ENCODE assay signal across 14 cellular contexts in the genomic region with DNA sequence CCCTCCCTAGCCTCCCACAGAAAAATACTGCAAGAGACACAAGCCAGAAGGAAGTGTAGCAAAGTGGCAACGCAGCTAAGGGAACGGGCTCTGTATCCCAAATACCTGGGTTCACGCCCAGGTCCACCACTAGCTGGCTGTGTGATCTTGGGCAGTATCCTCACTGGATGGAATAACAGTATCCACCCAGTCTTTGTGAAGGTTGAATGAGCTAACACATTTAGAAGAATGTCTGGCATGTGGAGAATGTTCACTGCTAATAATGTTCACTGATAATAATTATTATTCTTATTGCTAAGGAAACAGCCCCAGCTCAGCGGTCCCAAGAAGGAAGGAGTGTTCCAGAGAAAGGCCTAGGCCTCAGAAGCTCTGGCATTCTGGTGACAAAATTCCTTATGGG.
DNase-seq lines count a peak whose midpoint lies in the region; ATAC-seq and TF ChIP-seq lines count a peak whose summit lies in the region.
"Had no signal": no experiment of that assay in that cellular context is flagged by ENCODE, and none has a peak within 500 bp of the region (broad histone marks: within the 10 kb centered on the region; RNA-seq: fewer than 3 reads in every experiment).

No MANE protein-coding gene starts in this region.

- peaks cover 24% of the 10 kb centered on the region for H3K4me1 Mint-ChIP-seq in mesothelial cell of epicardium

- no peaks in the 10 kb centered on the region for H3K4me1 ChIP-seq in OCI-LY7 (ENCODE audit: insufficient read depth, low read length, poor library complexity, severe bottlenecking)

- H3K36me3 Mint-ChIP-seq in mesothelial cell of epicardium: no peaks in the 10 kb centered on the region
- H3K36me3 Mint-ChIP-seq: naive thymus-derived CD8-positive, alpha-beta T cell; WTC11 had no signal

- no peaks in the 10 kb centered on the region for H3K79me2 ChIP-seq in OCI-LY7 (ENCODE audit: insufficient read depth, low read depth, low read length)

- H4K20me1 ChIP-seq in OCI-LY7 (ENCODE audit: insufficient read depth, low read length): no peaks in the 10 kb centered on the region

- H3K9me3 ChIP-seq in OCI-LY7 (ENCODE audit: low read length): no peaks in the 10 kb centered on the region

- no peak overlapping the region for H2AFZ ChIP-seq in OCI-LY7 (ENCODE audit: low read length)
- H2AFZ ChIP-seq: GM23248 had no signal

- CTCF ChIA-PET in OCI-LY7 (lab: Charles Lee; ENCODE audit: unreplicated experiment): no interaction called here

- H3K9me3 Mint-ChIP-seq in mesothelial cell of epicardium: no peaks in the 10 kb centered on the region
- H3K9me3 Mint-ChIP-seq: activated naive CD8-positive, alpha-beta T cell treated with anti-CD3 and anti-CD28 coated beads, Interleukin-2, amount 50 U/mL, for 24 hours; naive thymus-derived CD8-positive, alpha-beta T cell; WTC11 had no signal

- H3K27ac Mint-ChIP-seq in mesothelial cell of epicardium: peak overlapping the region; percentile 43
- H3K27ac Mint-ChIP-seq: activated naive CD8-positive, alpha-beta T cell treated with anti-CD3 and anti-CD28 coated beads, Interleukin-2, amount 50 U/mL, for 24 hours; naive thymus-derived CD8-positive, alpha-beta T cell; WTC11 had no signal

- H3K27ac ChIP-seq in OCI-LY7 (ENCODE audit: low read depth, low read length, poor library complexity, severe bottlenecking): no peak overlapping the region
- H3K27ac ChIP-seq: GM23248 had no signal

- intact Hi-C loops in OCI-LY7 (cut with micrococcal nuclease; ENCODE audit: unreplicated experiment): no loop called here

- TF ChIP-seq CTCF in AG10803 (conservative IDR thresholded peaks at IDR 0.05; ENCODE audit: low read length): no peak
- no peak for TF ChIP-seq CTCF in mesothelial cell of epicardium (IDR thresholded peaks at IDR 0.05; ENCODE audit: unreplicated experiment)
- no peak for TF ChIP-seq CTCF in OCI-LY7 (conservative IDR thresholded peaks at IDR 0.05; ENCODE audit: low read length)

- H3K4me3 ChIP-seq in AG10803 (ENCODE audit: low read length): no peak overlapping the region
- no peak overlapping the region for H3K4me3 ChIP-seq in OCI-LY7 (ENCODE audit: low read depth, low read length, poor library complexity, severe bottlenecking)
- H3K4me3 ChIP-seq: GM23248 had no signal

- H3K36me3 ChIP-seq in OCI-LY7 (ENCODE audit: insufficient read depth, low read length): no peaks in the 10 kb centered on the region

- DNase-seq in AG10803 (ENCODE audit: low read depth) (peak; percentile 49), amniotic epithelial cell (ENCODE audit: low read depth) (peak; percentile 77), glomerular visceral epithelial cell (ENCODE audit: extremely low spot score) (peak; percentile 70), mesothelial cell of epicardium (ENCODE audit: low spot score in 2 of 2, unreplicated experiment in 2 of 2) (no peak), OCI-LY7 (ENCODE audit: low spot score) (no peak)
- DNase-seq in NK-92 treated with Interleukin-12 subunit alpha and Interleukin-12 subunit beta, amount 100 ng/mL, for 24 hours (lab: John Stamatoyannopoulos, UW): no peak
- DNase-seq: activated CD8-positive, alpha-beta memory T cell treated with anti-CD3 and anti-CD28 coated beads for 24 hours; activated naive CD8-positive, alpha-beta T cell treated with anti-CD3 and anti-CD28 coated beads, Interleukin-2, amount 50 U/mL, for 24 hours; GF-D8; naive thymus-derived CD8-positive, alpha-beta T cell had no signal

- no TSS peak for BruUV-seq in OCI-LY7 (replicated peaks; lab: Mats Ljungman, UMichigan)

- POLR2A ChIA-PET in OCI-LY7 (lab: Charles Lee): interaction anchor here (0.6 kb wide), 1 partner anchor 246 kb away, joined by 3 read pairs; no protein-coding TSS in a partner anchor

- no peaks in the 10 kb centered on the region for H3K9me2 ChIP-seq in OCI-LY7 (ENCODE audit: insufficient read depth, low read length)

- H3K4me2 ChIP-seq in OCI-LY7 (ENCODE audit: low read length): no peak overlapping the region

- H3K27me3 Mint-ChIP-seq in mesothelial cell of epicardium (ENCODE audit: low read depth): peaks cover 2% of the 10 kb centered on the region

- ATAC-seq in esophagus mucosa (no peak), HG02759 (IDR thresholded peaks at IDR 0.05; ENCODE audit: unreplicated experiment) (no peak)
- ATAC-seq: activated naive CD8-positive, alpha-beta T cell treated with anti-CD3 and anti-CD28 coated beads, Interleukin-2, amount 50 U/mL, for 24 hours; naive thymus-derived CD8-positive, alpha-beta T cell; WTC11 had no signal

- no peak overlapping the region for H3K4me3 Mint-ChIP-seq in mesothelial cell of epicardium
- H3K4me3 Mint-ChIP-seq: activated naive CD8-positive, alpha-beta T cell treated with anti-CD3 and anti-CD28 coated beads, Interleukin-2, amount 50 U/mL, for 24 hours; naive thymus-derived CD8-positive, alpha-beta T cell; WTC11 had no signal

Comparison
In these comparisons a context has a peak if more than half of its experiments do, and no peak if none do; other contexts are left out.
1. DNase-seq: peak in AG10803 (single experiment), amniotic epithelial cell (single experiment) and glomerular visceral epithelial cell (single experiment); none in mesothelial cell of epicardium (0 of 2), OCI-LY7 (single experiment) and NK-92 treated with Interleukin-12 subunit alpha and Interleukin-12 subunit beta, amount 100 ng/mL, for 24 hours (single experiment).